In genomic region chr10:37739181-37739580, GRCh38 we compare ENCODE assay signal across 28 cellular contexts.
"Had no signal": no experiment of that assay in that cellular context is flagged by ENCODE, and none has a peak within 500 bp of the region (broad histone marks: within the 10 kb centered on the region; RNA-seq: fewer than 3 reads in every experiment).

No MANE protein-coding gene starts in this region.

- H3K9me3 ChIP-seq: gastrocnemius medialis, heart left ventricle had no signal

- H3K4me1 ChIP-seq: foreskin keratinocyte, gastrocnemius medialis, heart left ventricle had no signal

- H3K27ac ChIP-seq: brain microvascular endothelial cell, coronary artery, dorsolateral prefrontal cortex, foreskin keratinocyte, gastrocnemius medialis, heart left ventricle had no signal

- H3K4me3 ChIP-seq: coronary artery, dorsolateral prefrontal cortex, gastrocnemius medialis, heart left ventricle had no signal

- ATAC-seq: activated CD4-positive, alpha-beta T cell treated with anti-CD3 and anti-CD28 coated beads for 36 hours; activated CD8-positive, alpha-beta memory T cell treated with anti-CD3 and anti-CD28 coated beads, Interleukin-2, amount 10 ng/mL, durations not matched to agents 7 days and 5 days; activated CD8-positive, alpha-beta T cell treated with anti-CD3 and anti-CD28 coated beads, Interleukin-2, amount 10 ng/mL, durations not matched to agents 7 days and 5 days; esophagus mucosa; foreskin keratinocyte; gastrocnemius medialis; heart left ventricle had no signal

- FAIRE-seq: astrocyte, bronchial epithelial cell had no signal

- H3K36me3 ChIP-seq: brain microvascular endothelial cell, gastrocnemius medialis, heart left ventricle had no signal

- DNase-seq: activated CD4-positive, alpha-beta memory T cell treated with anti-CD3 and anti-CD28 coated beads for 36 hours; activated CD4-positive, alpha-beta T cell treated with anti-CD3 and anti-CD28 coated beads for 36 hours; activated CD4-positive, alpha-beta T cell treated with anti-CD3 and anti-CD28 coated beads, Interleukin-2, amount 10 ng/mL, durations not matched to agents 24 days and 14 days; activated CD4-positive, CD25-positive, alpha-beta regulatory T cell; activated CD4-positive, CD25-positive, alpha-beta regulatory T cell treated with anti-CD3 and anti-CD28 coated beads, Interleukin-2, amount 50 U/mL, for 72 hours; activated CD8-positive, alpha-beta memory T cell treated with anti-CD3 and anti-CD28 coated beads, Interleukin-2, amount 10 ng/mL, durations not matched to agents 7 days and 5 days; activated CD8-positive, alpha-beta memory T cell treated with anti-CD3 and anti-CD28 coated beads, Interleukin-2, amount 50 U/mL, for 4 hours; activated CD8-positive, alpha-beta T cell treated with anti-CD3 and anti-CD28 coated beads, Interleukin-2, amount 10 ng/mL, durations not matched to agents 7 days and 5 days; activated effector memory CD4-positive, alpha-beta T cell treated with anti-CD3 and anti-CD28 coated beads, Interleukin-2, amount 50 U/mL, for 16 hours; activated naive CD4-positive, alpha-beta T cell treated with anti-CD3 and anti-CD28 coated beads, Interleukin-2, amount 50 U/mL, for 16 hours; activated naive CD4-positive, alpha-beta T cell treated with Interleukin-2 at 50 U/mL for 16 hours; activated T-cell treated with anti-CD3 and anti-CD28 coated beads, Interleukin-2, amount 50 U/mL, for 1 hour; activated T-cell treated with anti-CD3 and anti-CD28 coated beads, Interleukin-2, amount 50 U/mL, for 48 hours; amniotic stem cell; anterior cingulate cortex; brain microvascular endothelial cell; dorsolateral prefrontal cortex; effector memory CD4-positive, alpha-beta T cell; endodermal cell; foreskin keratinocyte; gastrocnemius medialis; glutamatergic neuron; heart left ventricle; T-helper 2 cell had no signal

- H3K27me3 ChIP-seq: brain microvascular endothelial cell, foreskin keratinocyte, gastrocnemius medialis had no signal
